ENCODE assay signal across 19 cellular contexts in genomic region chr1:90876098-90876497, GRCh38.
DNase-seq lines count a peak whose midpoint lies in the region; ATAC-seq and TF ChIP-seq lines count a peak whose summit lies in the region.
"Had no signal": no experiment of that assay in that cellular context is flagged by ENCODE, and none has a peak within 500 bp of the region (broad histone marks: within the 10 kb centered on the region; RNA-seq: fewer than 3 reads in every experiment).

No MANE protein-coding gene starts in this region.

- H3K9me3 ChIP-seq in Caco-2: peaks cover 9% of the 10 kb centered on the region; the same call in 1 of the 2 replicates

- BruUV-seq in Caco-2 (replicated peaks; lab: Mats Ljungman, UMichigan): no TSS peak

- no peaks in the 10 kb centered on the region for H3K27me3 ChIP-seq in Caco-2 (replicated peaks; ENCODE audit: control insufficient read depth, insufficient read depth, low read length)
- H3K27me3 ChIP-seq: BLaER1 had no signal

- no peak overlapping the region for H3K4me3 Mint-ChIP-seq in Caco-2 (ENCODE audit: unreplicated experiment)
- H3K4me3 Mint-ChIP-seq: CD14-positive monocyte; CD4-positive, alpha-beta memory T cell; HFFc6 had no signal

- H3K4me3 ChIP-seq in Caco-2 (ENCODE audit: low read depth, low read length): no peak overlapping the region
- H3K4me3 ChIP-seq in lower leg skin (ENCODE audit: low read depth, poor library complexity, severe bottlenecking): no peak overlapping the region
- H3K4me3 ChIP-seq: BLaER1 had no signal

- no peaks in the 10 kb centered on the region for H3K27me3 Mint-ChIP-seq in Caco-2 (ENCODE audit: insufficient read depth, unreplicated experiment)

- peak; percentile 63 for DNase-seq in medulla oblongata (ENCODE audit: extremely low spot score)
- DNase-seq in sciatic nerve (ENCODE audit: low spot score): no peak
- no peak for DNase-seq in Caco-2
- no peak for DNase-seq in lower leg skin (ENCODE audit: low spot score in 2 of 2)
- no peak for DNase-seq in amygdala (lab: John Stamatoyannopoulos, UW)
- DNase-seq: AML-193; Calu3; CD4-positive, alpha-beta memory T cell; DMS79 treated with DMSO at 0.1 percent for 48 hours; GF-D8; GOT3; H7; HFFc6 had no signal

- H3K27ac Mint-ChIP-seq in Caco-2 (ENCODE audit: unreplicated experiment): no peak overlapping the region
- H3K27ac Mint-ChIP-seq: CD14-positive monocyte; CD4-positive, alpha-beta memory T cell; HFFc6 had no signal

- CTCF ChIA-PET in Caco-2 (lab: Charles Lee): no interaction called here

- peaks cover 17% of the 10 kb centered on the region for H3K9me3 Mint-ChIP-seq in Caco-2 (ENCODE audit: unreplicated experiment)

- TF ChIP-seq CTCF in Caco-2 (IDR thresholded peaks at IDR 0.05; ENCODE audit: insufficient read depth in 1 of 2, low read depth in 1 of 2, low read length in 1 of 2, severe bottlenecking in 1 of 2, unreplicated experiment in 1 of 2) (no peak), lower leg skin (IDR thresholded peaks at IDR 0.05) (no peak)

- H3K36me3 ChIP-seq in Caco-2 (ENCODE audit: control insufficient read depth, insufficient read depth, low read length): no peaks in the 10 kb centered on the region
- H3K36me3 ChIP-seq: BLaER1 had no signal

- no peak for TF ChIP-seq POLR2A in lower leg skin (IDR thresholded peaks at IDR 0.05)

- peak; percentile 51 for ATAC-seq in sciatic nerve
- ATAC-seq in GM19467 (IDR thresholded peaks at IDR 0.05; ENCODE audit: unreplicated experiment): no peak
- ATAC-seq: HCT116 had no signal

- H3K4me1 Mint-ChIP-seq in Caco-2 (ENCODE audit: low read depth, unreplicated experiment): no peaks in the 10 kb centered on the region
- H3K4me1 Mint-ChIP-seq: CD14-positive monocyte; CD4-positive, alpha-beta memory T cell had no signal

- peak overlapping the region; percentile 34 for H3K27ac ChIP-seq in cingulate gyrus (ENCODE audit: low read depth, low read length)
- H3K27ac ChIP-seq: BLaER1, HL-60 had no signal

- no peaks in the 10 kb centered on the region for H3K36me3 Mint-ChIP-seq in Caco-2 (ENCODE audit: insufficient read depth, unreplicated experiment)
- H3K36me3 Mint-ChIP-seq: CD14-positive monocyte had no signal

- no peaks in the 10 kb centered on the region for H3K4me1 ChIP-seq in Caco-2
- H3K4me1 ChIP-seq: BLaER1 had no signal

- intact Hi-C loops in sciatic nerve (cut with DNase I) (no loop called here), Caco-2 (cut with micrococcal nuclease; ENCODE audit: unreplicated experiment) (no loop called here), lower leg skin (cut with DNase I; ENCODE audit: low total_unique reads) (no loop called here)

- WGBS in lower leg skin, 2 donors: 73 to 80% methylated on average over 3 of the region's 3 CpGs

- POLR2A ChIA-PET in Caco-2 (lab: Charles Lee): no interaction called here
